1 cellular context compared by ENCODE assay signal in the genomic region with DNA sequence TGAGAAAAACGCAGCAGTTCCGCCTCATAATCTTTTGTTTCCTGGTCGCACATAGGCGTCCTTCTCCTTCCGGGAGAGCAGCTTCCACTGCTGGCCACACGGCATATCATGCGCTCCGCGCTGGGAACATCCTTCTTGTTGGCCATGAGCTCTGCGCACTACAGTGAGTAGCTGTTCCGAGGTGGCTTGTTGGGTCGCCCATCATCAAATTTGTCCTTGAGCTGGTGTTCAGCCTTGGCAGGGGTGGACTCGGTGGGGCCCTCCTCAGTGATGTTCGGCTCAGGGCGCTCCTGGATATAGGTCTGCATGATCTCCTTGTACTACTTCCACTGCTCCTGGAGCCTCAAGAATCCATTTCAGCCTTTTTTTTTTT.
TF ChIP-seq lines count a peak whose summit lies in the region.

No MANE protein-coding gene starts in this region.

TF ChIP-seq in K562, 482 proteins besides CTCF, POLR2A, EP300 and RAD21 (continued from another document):
- TF ChIP-seq, protein P1, sequence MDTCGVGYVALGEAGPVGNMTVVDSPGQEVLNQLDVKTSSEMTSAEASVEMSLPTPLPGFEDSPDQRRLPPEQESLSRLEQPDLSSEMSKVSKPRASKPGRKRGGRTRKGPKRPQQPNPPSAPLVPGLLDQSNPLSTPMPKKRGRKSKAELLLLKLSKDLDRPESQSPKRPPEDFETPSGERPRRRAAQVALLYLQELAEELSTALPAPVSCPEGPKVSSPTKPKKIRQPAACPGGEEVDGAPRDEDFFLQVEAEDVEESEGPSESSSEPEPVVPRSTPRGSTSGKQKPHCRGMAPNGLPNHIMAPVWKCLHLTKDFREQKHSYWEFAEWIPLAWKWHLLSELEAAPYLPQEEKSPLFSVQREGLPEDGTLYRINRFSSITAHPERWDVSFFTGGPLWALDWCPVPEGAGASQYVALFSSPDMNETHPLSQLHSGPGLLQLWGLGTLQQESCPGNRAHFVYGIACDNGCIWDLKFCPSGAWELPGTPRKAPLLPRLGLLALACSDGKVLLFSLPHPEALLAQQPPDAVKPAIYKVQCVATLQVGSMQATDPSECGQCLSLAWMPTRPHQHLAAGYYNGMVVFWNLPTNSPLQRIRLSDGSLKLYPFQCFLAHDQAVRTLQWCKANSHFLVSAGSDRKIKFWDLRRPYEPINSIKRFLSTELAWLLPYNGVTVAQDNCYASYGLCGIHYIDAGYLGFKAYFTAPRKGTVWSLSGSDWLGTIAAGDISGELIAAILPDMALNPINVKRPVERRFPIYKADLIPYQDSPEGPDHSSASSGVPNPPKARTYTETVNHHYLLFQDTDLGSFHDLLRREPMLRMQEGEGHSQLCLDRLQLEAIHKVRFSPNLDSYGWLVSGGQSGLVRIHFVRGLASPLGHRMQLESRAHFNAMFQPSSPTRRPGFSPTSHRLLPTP (IDR thresholded peaks at IDR 0.05; ENCODE audit: borderline replicate concordance, extremely low read depth, insufficient read length) = no peak
- TF ChIP-seq, protein P2, sequence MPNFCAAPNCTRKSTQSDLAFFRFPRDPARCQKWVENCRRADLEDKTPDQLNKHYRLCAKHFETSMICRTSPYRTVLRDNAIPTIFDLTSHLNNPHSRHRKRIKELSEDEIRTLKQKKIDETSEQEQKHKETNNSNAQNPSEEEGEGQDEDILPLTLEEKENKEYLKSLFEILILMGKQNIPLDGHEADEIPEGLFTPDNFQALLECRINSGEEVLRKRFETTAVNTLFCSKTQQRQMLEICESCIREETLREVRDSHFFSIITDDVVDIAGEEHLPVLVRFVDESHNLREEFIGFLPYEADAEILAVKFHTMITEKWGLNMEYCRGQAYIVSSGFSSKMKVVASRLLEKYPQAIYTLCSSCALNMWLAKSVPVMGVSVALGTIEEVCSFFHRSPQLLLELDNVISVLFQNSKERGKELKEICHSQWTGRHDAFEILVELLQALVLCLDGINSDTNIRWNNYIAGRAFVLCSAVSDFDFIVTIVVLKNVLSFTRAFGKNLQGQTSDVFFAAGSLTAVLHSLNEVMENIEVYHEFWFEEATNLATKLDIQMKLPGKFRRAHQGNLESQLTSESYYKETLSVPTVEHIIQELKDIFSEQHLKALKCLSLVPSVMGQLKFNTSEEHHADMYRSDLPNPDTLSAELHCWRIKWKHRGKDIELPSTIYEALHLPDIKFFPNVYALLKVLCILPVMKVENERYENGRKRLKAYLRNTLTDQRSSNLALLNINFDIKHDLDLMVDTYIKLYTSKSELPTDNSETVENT (CRISPR knock-in tag; IDR thresholded peaks at IDR 0.05) = no peak
